Comparison of ENCODE assay signal across 7 cellular contexts in the genomic region with DNA sequence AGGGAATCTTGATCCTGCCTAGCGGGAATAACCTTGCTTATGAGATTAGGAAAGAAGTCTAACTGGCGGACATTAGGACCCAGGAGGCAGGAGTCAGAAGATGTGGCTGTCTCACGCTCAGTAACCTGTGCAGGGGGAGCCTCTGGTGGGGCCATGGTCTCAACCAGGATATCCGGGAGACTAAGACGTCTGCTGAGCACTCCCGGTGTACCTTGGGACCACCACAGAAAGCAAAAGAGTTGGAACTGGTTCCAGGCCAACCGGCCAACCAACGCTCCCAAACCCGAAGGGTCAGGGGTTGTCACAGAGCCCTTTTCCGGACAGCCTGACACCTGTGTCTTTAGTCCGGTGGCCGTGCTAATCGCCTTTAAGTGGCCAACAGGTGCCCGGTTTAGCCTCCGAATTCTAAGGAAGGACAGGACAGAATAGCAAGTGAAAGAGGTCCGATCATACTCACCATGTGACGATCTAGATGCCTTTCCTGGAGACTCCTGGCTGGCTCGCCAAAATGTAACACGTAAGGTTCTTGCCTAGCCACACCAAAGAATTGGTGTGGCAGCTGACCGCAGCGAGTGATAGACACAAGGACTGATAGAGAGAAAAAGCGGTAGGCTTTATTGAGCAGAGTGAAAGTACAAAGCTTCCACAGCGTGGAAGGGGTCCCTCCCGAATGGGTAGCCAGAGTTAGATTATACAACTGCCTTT.
DNase-seq lines count a peak whose midpoint lies in the region; ATAC-seq, FAIRE-seq and TF ChIP-seq lines count a peak whose summit lies in the region.

No MANE protein-coding gene starts in this region.

- CTCF ChIA-PET in SK-N-SH (lab: Yijun Ruan, JAX): interaction anchor here (1.2 kb wide), 1 partner anchor 41 kb away, joined by 3 read pairs; no protein-coding TSS in a partner anchor

- H3K4me1 ChIP-seq in SK-N-SH (ENCODE audit: control insufficient read depth in 1 of 2, insufficient read depth in 2 of 2, low read depth in 1 of 2, low read length in 1 of 2) (no peaks in the 10 kb centered on the region), gastroesophageal sphincter (no peaks in the 10 kb centered on the region)

- H3K9ac ChIP-seq in SK-N-SH: no peak overlapping the region

- TF ChIP-seq RAD21 in SK-N-SH (IDR thresholded peaks at IDR 0.05; ENCODE audit: low read length): no peak

- POLR2A ChIA-PET in SK-N-SH (lab: Yijun Ruan, JAX): no interaction called here

- no peak for TF ChIP-seq POLR2A in gastroesophageal sphincter (IDR thresholded peaks at IDR 0.05)

- H3K27me3 ChIP-seq in SK-N-SH (ENCODE audit: insufficient read depth) (peaks cover 5% of the 10 kb centered on the region; the same call in 1 of the 2 replicates), gastroesophageal sphincter (peaks cover 7% of the 10 kb centered on the region)

- no peaks in the 10 kb centered on the region for H3F3A ChIP-seq in SK-N-SH (replicated peaks; ENCODE audit: insufficient read depth)

- peak overlapping the region; percentile 54 to 65 for H3K4me3 ChIP-seq in SK-N-SH (ENCODE audit: low read depth in 2 of 2, low read length in 1 of 2)
- H3K4me3 ChIP-seq in gastroesophageal sphincter: peak overlapping the region; percentile 26 to 49
- peak overlapping the region; percentile 50 for H3K4me3 ChIP-seq in skeletal muscle cell (ENCODE audit: low read depth, low read length)

- peak overlapping the region; percentile 70 for H2AFZ ChIP-seq in SK-N-SH (ENCODE audit: low read depth)

- TF ChIP-seq EP300 in SK-N-SH (IDR thresholded peaks at IDR 0.05; ENCODE audit: borderline replicate concordance in 1 of 2, low read depth in 1 of 2, low read length in 1 of 2) (no peak), gastroesophageal sphincter (IDR thresholded peaks at IDR 0.05) (no peak)

- no peaks in the 10 kb centered on the region for H4K20me1 ChIP-seq in SK-N-SH (ENCODE audit: insufficient read depth)

- ATAC-seq in GM18858 (IDR thresholded peaks at IDR 0.05; ENCODE audit: unreplicated experiment) (peak; percentile 88), HG02852 (IDR thresholded peaks at IDR 0.05; ENCODE audit: unreplicated experiment) (peak; percentile 80), gastroesophageal sphincter (no peak)

- no peaks in the 10 kb centered on the region for H3K9me3 ChIP-seq in SK-N-SH
- peaks cover 0 to 6% (median 0%) of the 10 kb centered on the region in 3 donors for H3K9me3 ChIP-seq in gastroesophageal sphincter

- H3K27ac ChIP-seq in SK-N-SH (ENCODE audit: low read depth in 2 of 2, low read length in 1 of 2): no peak overlapping the region
- H3K27ac ChIP-seq in gastroesophageal sphincter: no peak overlapping the region

- TF ChIP-seq CTCF in SK-N-SH (IDR thresholded peaks at IDR 0.05) (no peak), gastroesophageal sphincter (IDR thresholded peaks at IDR 0.05) (no peak)

- 34% methylated on average over 14 of the region's 24 CpGs for WGBS in SK-N-SH (ENCODE audit: low lambda C conversion rate)
- WGBS in gastroesophageal sphincter (ENCODE audit: low coverage in 1 of 2), 2 donors: 53 to 75% methylated on average over 5 to 22 of the region's 24 CpGs

- no peak for FAIRE-seq in frontal cortex (lab: Jason Lieb, UNC)

- DNase-seq in SK-N-SH (no peak), skeletal muscle cell (ENCODE audit: low read depth) (no peak), frontal cortex (ENCODE audit: low spot score in 2 of 2) (no peak), hippocampal formation (lab: John Stamatoyannopoulos, UW) (no peak)

- H3K9me2 ChIP-seq in SK-N-SH: no peaks in the 10 kb centered on the region

- H3K4me2 ChIP-seq in SK-N-SH: peak overlapping the region; percentile 59

- H3K36me3 ChIP-seq in SK-N-SH (replicated peaks in 1 of 2; ENCODE audit: control insufficient read depth in 1 of 2, insufficient read depth in 2 of 2, low read length in 1 of 2) (no peaks in the 10 kb centered on the region), gastroesophageal sphincter (no peaks in the 10 kb centered on the region)

- no peaks in the 10 kb centered on the region for H3K79me2 ChIP-seq in SK-N-SH (ENCODE audit: insufficient read depth)

TF ChIP-seq in SK-N-SH, 30 proteins besides CTCF, POLR2A, EP300 and RAD21:
- no peak for TF ChIP-seq CHD2 (IDR thresholded peaks at IDR 0.05; ENCODE audit: low read length, partially characterized antibody)
- no peak for TF ChIP-seq NFIC (IDR thresholded peaks at IDR 0.05; ENCODE audit: borderline replicate concordance)
- no peak for TF ChIP-seq GATA2 (CRISPR knock-in tag; IDR thresholded peaks at IDR 0.05)
- TF ChIP-seq IRF3 (IDR thresholded peaks at IDR 0.05; ENCODE audit: low read depth, low read length): no peak
TF ChIP-seq in SK-N-SH: peak in this region for 0.
